Comparison of ENCODE assay signal across 25 cellular contexts in genomic region chr7:99243751-99244337, GRCh38. TPM values are rescaled to one million over a fixed set of nuclear protein-coding genes. Genes with fewer than 3 reads are reported as not detected.
"Had no signal": no experiment of that assay in that cellular context is flagged by ENCODE, and none has a peak within 500 bp of the region (broad histone marks: within the 10 kb centered on the region; RNA-seq: fewer than 3 reads in every experiment).

No MANE protein-coding gene starts in this region.

- H3K9me3 ChIP-seq: SJSA1 had no signal

- H3K4me3 ChIP-seq: SJSA1, SK-N-MC had no signal

- H3K4me2 ChIP-seq: KMS-11 had no signal

- DNase-seq: Kasumi-1, MV-4-11, NCI-H1048, NCI-H1105, NCI-H1417, NCI-H1436 treated with DMSO at 0.1 percent for 48 hours, NCI-H1694 treated with DMSO at 0.1 percent for 48 hours, NCI-H1930, NCI-H2081 treated with DMSO at 0.1 percent for 48 hours, NCI-H2171, NCI-H226, NCI-H446, NCI-H510A, NCI-H524 treated with DMSO at 0.1 percent for 48 hours, NCI-H69, NCI-H774, PC-3, Right ventricle myocardium superior, SIG-M5 had no signal

- H3K9ac ChIP-seq: KMS-11 had no signal

- H3K36me3 ChIP-seq: SJSA1 had no signal

- H3K27ac ChIP-seq: KMS-11, SJSA1, SK-N-MC had no signal

RNA-seq across cellular contexts. Expression of gene MYH16, which starts 28.8 kb away (rescaled TPM):
- total RNA-seq: Right ventricle myocardium superior; SJSA1; T-helper 1 cell treated with Interleukin-12 subunit alpha and Interleukin-12 subunit beta and Interleukin-4 antibody, amounts not matched to agents 30 ng/mL and 1 ng/mL, for 36 hours had no signal

RNA-seq across cellular contexts. Expression of gene KPNA7, which starts 35.9 kb away (rescaled TPM):
- total RNA-seq: HT1080; MCF 10A; Right ventricle myocardium superior; SJSA1; T-helper 1 cell treated with Interleukin-12 subunit alpha and Interleukin-12 subunit beta and Interleukin-4 antibody, amounts not matched to agents 30 ng/mL and 1 ng/mL, for 36 hours had no signal
